In the genomic region with DNA sequence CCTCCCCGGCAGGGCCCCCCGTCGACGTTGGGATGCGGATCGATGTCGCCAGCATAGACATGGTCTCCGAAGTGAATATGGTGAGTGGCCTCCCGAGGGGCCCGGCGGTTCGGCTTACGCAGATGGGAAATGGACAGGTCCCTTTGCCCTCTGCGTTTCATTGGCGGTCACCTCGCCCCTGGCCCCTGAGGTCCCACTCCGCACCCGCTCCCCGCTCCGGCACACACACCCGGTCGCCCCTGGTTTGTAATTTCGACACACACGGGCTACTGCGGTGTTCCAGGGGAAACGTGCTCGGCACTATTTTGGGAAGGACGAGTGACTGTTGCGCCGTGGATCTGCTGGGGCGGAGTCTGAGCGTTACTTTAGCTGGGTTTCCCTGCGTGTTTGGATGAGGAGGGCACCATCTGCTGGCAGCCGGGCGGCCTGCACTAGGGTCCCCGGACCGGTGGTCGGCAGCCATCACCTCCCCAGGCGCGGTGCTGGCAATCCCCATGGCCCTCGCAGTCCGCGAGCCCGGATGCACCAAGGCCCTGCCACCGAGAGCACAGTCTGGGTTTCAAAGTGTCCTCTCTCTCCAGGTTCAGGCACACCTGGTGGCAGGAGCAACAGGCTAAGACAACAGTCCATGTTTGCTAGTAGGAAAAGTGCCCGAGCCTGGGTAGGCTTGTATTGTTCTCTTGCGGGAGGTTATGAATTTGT, we compare ENCODE assay signal across 9 cellular contexts. TPM values are rescaled to one million over a fixed set of nuclear protein-coding genes. Genes with fewer than 3 reads are reported as not detected.
DNase-seq lines count a peak whose midpoint lies in the region; ATAC-seq, FAIRE-seq and TF ChIP-seq lines count a peak whose summit lies in the region.
"Had no signal": no experiment of that assay in that cellular context is flagged by ENCODE, and none has a peak within 500 bp of the region (broad histone marks: within the 10 kb centered on the region; RNA-seq: fewer than 3 reads in every experiment).

No MANE protein-coding gene starts in this region.

- H3K9ac ChIP-seq in HUES48 (ENCODE audit: low read depth, low read length) (no peak overlapping the region), iPS-20b (ENCODE audit: low read depth, low read length) (peak overlapping the region; percentile 67; the same call in 1 of the 2 replicates)

- FAIRE-seq in bronchial epithelial cell (lab: Jason Lieb, UNC), result no peak

- H3K4me3 ChIP-seq in HUES48 (ENCODE audit: low read depth, low read length) (peak overlapping the region; percentile 84), bronchial epithelial cell (ENCODE audit: low read depth, low read length) (peak overlapping the region; percentile 15), iPS-20b (ENCODE audit: low read length) (peak overlapping the region; percentile 92), skin epidermis (peak overlapping the region in 6 of 7 experiments; percentile 22 to 45 (median 29))

- H3K9me3 ChIP-seq in HUES48 (ENCODE audit: control insufficient read depth, insufficient read depth, low read length), result no peaks in the 10 kb centered on the region
- H3K9me3 ChIP-seq in iPS-20b (ENCODE audit: insufficient read depth, low read depth, low read length), result no peaks in the 10 kb centered on the region

- peaks cover 4% of the 10 kb centered on the region for H3K4me1 ChIP-seq in HUES48 (ENCODE audit: control insufficient read depth, insufficient read depth, low read length)
- no peaks in the 10 kb centered on the region for H3K4me1 ChIP-seq in iPS-20b (ENCODE audit: insufficient read depth, low read length)

- no peak overlapping the region for H3K27ac ChIP-seq in HUES48 (ENCODE audit: low read depth, low read length)
- no peak overlapping the region for H3K27ac ChIP-seq in iPS-20b (ENCODE audit: low read length)
- no peak overlapping the region for H3K27ac ChIP-seq in skin epidermis

- H3K36me3 ChIP-seq in HUES48 (ENCODE audit: control insufficient read depth, insufficient read depth, low read length) (no peaks in the 10 kb centered on the region), bronchial epithelial cell (ENCODE audit: control insufficient read depth, insufficient read depth, low read length) (no peaks in the 10 kb centered on the region), iPS-20b (ENCODE audit: insufficient read depth, low read depth, low read length) (no peaks in the 10 kb centered on the region)

- ATAC-seq in GM21619 (IDR thresholded peaks at IDR 0.05; ENCODE audit: unreplicated experiment), result peak; percentile 90

- DNase-seq in GM03348 (ENCODE audit: low spot score), result peak; percentile 46
- DNase-seq in SKM-1 (lab: John Stamatoyannopoulos, UW; ENCODE audit: unreplicated experiment), result peak; percentile 72
- DNase-seq in bronchial epithelial cell (ENCODE audit: low read depth), result peak; percentile 23
- DNase-seq in NCI-H187 treated with DMSO at 0.1 percent for 48 hours (lab: John Stamatoyannopoulos, UW), result no peak

- peak; percentile 75 for TF ChIP-seq CTCF in bronchial epithelial cell (IDR thresholded peaks at IDR 0.05; ENCODE audit: insufficient read depth, low read length, severe bottlenecking)

- peaks cover 30% of the 10 kb centered on the region for H3K27me3 ChIP-seq in HUES48 (ENCODE audit: control insufficient read depth, insufficient read depth, low read length)
- peaks cover 5% of the 10 kb centered on the region for H3K27me3 ChIP-seq in bronchial epithelial cell (ENCODE audit: control insufficient read depth, insufficient read depth, low read length)
- H3K27me3 ChIP-seq in iPS-20b (ENCODE audit: insufficient read depth, low read length), result peaks cover 29% of the 10 kb centered on the region

RNA-seq across cellular contexts. Expression of a gene that starts 1.2 kb away (rescaled TPM):
- total RNA-seq in bronchial epithelial cell, result not detected in 2 replicates
- total RNA-seq: pulmonary artery endothelial cell had no signal

RNA-seq across cellular contexts. Expression of a gene that starts 39.2 kb away (rescaled TPM):
- total RNA-seq in bronchial epithelial cell, result not detected in 2 replicates
- total RNA-seq: pulmonary artery endothelial cell had no signal

Comparison
In these comparisons a context has a peak if more than half of its experiments do, and no peak if none do; other contexts are left out.
1. H3K4me3 ChIP-seq: peak in every context shown above with its lines; median percentile 92 in iPS-20b; 84 in HUES48; 29 in skin epidermis; 15 in bronchial epithelial cell.